ENCODE assay signal across 12 cellular contexts in the genomic region with DNA sequence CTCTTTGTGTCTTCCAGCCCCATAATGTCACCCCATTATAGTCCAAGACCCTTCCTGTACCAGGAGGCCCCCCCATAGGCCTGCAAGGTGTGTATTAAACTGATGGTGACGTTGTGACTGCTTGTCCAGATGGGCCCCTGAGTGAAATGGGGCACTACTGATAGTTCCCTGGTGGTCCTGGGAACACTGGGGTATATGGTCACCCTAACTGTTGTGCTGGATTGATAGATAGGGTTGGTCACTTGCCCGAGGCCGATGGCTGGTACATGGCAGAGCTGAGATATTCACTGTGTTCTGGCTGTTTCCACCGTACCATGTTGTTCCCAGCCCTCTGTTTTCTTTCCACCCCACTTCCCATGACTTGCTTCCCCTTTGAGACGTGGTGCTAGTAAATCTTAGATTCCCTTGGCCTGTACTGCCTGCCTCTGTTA. TPM values are rescaled to one million over a fixed set of nuclear protein-coding genes. Genes with fewer than 3 reads are reported as not detected.
DNase-seq lines count a peak whose midpoint lies in the region; ATAC-seq, FAIRE-seq and TF ChIP-seq lines count a peak whose summit lies in the region.
"Had no signal": no experiment of that assay in that cellular context is flagged by ENCODE, and none has a peak within 500 bp of the region (broad histone marks: within the 10 kb centered on the region; RNA-seq: fewer than 3 reads in every experiment).

No MANE protein-coding gene starts in this region.

- peak overlapping the region in 3 of 4 donors; percentile 13 to 82 (median 16) for H3K27ac ChIP-seq in body of pancreas

- intact Hi-C loops in body of pancreas (cut with DNase I), result no loop called here

- no peaks in the 10 kb centered on the region for H3K9me3 Mint-ChIP-seq in progenitor cell of endocrine pancreas (ENCODE audit: low read depth)

- H3K4me1 ChIP-seq in body of pancreas, result peaks cover 73% of the 10 kb centered on the region

- DNase-seq in body of pancreas (no peak), progenitor cell of endocrine pancreas (ENCODE audit: low spot score, unreplicated experiment) (no peak), H54 (ENCODE audit: insufficient read length, low spot score) (no peak), NCI-H510A (lab: John Stamatoyannopoulos, UW) (no peak)
- DNase-seq: activated naive CD4-positive, alpha-beta T cell; cortex of kidney; foreskin melanocyte; SK-N-SH had no signal

- H3K27me3 ChIP-seq in body of pancreas, result no peaks in the 10 kb centered on the region

- peaks cover 15% of the 10 kb centered on the region for H3K4me1 Mint-ChIP-seq in progenitor cell of endocrine pancreas (ENCODE audit: low read depth)

- H3K4me3 ChIP-seq in body of pancreas, result no peak overlapping the region

- H3K36me3 Mint-ChIP-seq in progenitor cell of endocrine pancreas (ENCODE audit: insufficient read depth), result peaks cover 18% of the 10 kb centered on the region

- H3K36me3 ChIP-seq in body of pancreas (replicated peaks in 1 of 2; ENCODE audit: insufficient read depth in 1 of 2, low read depth in 2 of 2), result peaks cover 0 to 9% of the 10 kb centered on the region in 2 donors

- whole genome bisulfite sequencing in body of pancreas, 2 donors, result 81 to 83% methylated on average over 5 of the region's 5 CpGs

- ATAC-seq in body of pancreas (no peak), GM21717 (IDR thresholded peaks at IDR 0.05; ENCODE audit: unreplicated experiment) (no peak)
- ATAC-seq: activated CD4-positive, CD25-positive, alpha-beta regulatory T cell treated with anti-CD3 and anti-CD28 coated beads, Interleukin-2, amount 50 U/mL, for 24 hours; left lobe of liver had no signal

- TF ChIP-seq POLR2A in GM19193 (IDR thresholded peaks at IDR 0.05; ENCODE audit: extremely low read depth, insufficient read depth, insufficient read length) (peak; percentile 17), body of pancreas (IDR thresholded peaks at IDR 0.05) (no peak), H54 (IDR thresholded peaks at IDR 0.05; ENCODE audit: low read depth, low read length) (no peak)

- H3K9me3 ChIP-seq in body of pancreas, result no peaks in the 10 kb centered on the region
- H3K9me3 ChIP-seq: SK-N-SH had no signal

- TF ChIP-seq CTCF in body of pancreas (IDR thresholded peaks at IDR 0.05) (no peak), progenitor cell of endocrine pancreas (IDR thresholded peaks at IDR 0.05; ENCODE audit: unreplicated experiment) (no peak)

- FAIRE-seq in H54 (lab: Jason Lieb, UNC), result no peak

- no peaks in the 10 kb centered on the region for H3K27me3 Mint-ChIP-seq in progenitor cell of endocrine pancreas

- peak overlapping the region; percentile 66 for H3K27ac Mint-ChIP-seq in progenitor cell of endocrine pancreas

- no peak overlapping the region for H3K4me3 Mint-ChIP-seq in progenitor cell of endocrine pancreas (ENCODE audit: low read depth)

RNA-seq across cellular contexts. Expression of a gene that starts 4.3 kb away (rescaled TPM):
- total RNA-seq in body of pancreas, result 10 to 100 TPM; 36.3 to 70.2 TPM
- 98.7 and 102 TPM in 2 replicates for total RNA-seq in progenitor cell of endocrine pancreas

RNA-seq across cellular contexts. Expression of a gene that starts 40.5 kb away (rescaled TPM):
- total RNA-seq in body of pancreas (under 1 TPM; 0.26 to 0.66 TPM), progenitor cell of endocrine pancreas (6.3 and 7.1 TPM in 2 replicates)

RNA-seq across cellular contexts. Expression of a gene that starts 46.3 kb away (rescaled TPM):
- total RNA-seq in body of pancreas (10 to 100 TPM; 32.4 to 43.5 TPM), progenitor cell of endocrine pancreas (113 and 117 TPM in 2 replicates)

RNA-seq across cellular contexts. Expression of a gene that starts 49.0 kb away (rescaled TPM):
- total RNA-seq in body of pancreas (10 to 100 TPM; 17.1 to 19.2 TPM), progenitor cell of endocrine pancreas (44.8 and 48.1 TPM in 2 replicates)

RNA-seq across cellular contexts. Expression of a gene that starts 52.2 kb away (rescaled TPM):
- total RNA-seq in body of pancreas (10 to 100 TPM; 39.2 to 59.0 TPM), progenitor cell of endocrine pancreas (186 and 188 TPM in 2 replicates)
